Comparison of ENCODE assay signal across 22 cellular contexts in the genomic region with DNA sequence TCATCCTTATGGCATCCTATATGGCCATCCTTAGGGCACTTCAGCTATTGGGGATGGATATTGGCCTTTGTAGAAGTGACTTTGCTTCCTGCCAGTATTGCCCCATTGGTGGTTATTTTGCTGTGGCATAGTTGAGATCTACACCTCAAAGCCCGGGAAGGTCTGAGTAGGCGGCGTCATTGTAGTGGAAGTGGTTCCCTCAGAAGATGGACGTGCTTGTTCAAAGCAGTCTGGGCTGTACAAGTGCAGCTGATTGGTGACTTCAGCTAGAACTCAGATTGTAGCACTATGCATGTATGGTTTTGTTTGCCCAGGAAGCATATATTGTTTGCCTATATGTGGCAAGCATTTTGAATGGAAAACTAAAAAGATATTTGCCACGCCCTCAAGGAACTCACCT.
DNase-seq lines count a peak whose midpoint lies in the region; ATAC-seq and TF ChIP-seq lines count a peak whose summit lies in the region.
"Had no signal": no experiment of that assay in that cellular context is flagged by ENCODE, and none has a peak within 500 bp of the region (broad histone marks: within the 10 kb centered on the region; RNA-seq: fewer than 3 reads in every experiment).

No MANE protein-coding gene starts in this region.

- H3K27me3 Mint-ChIP-seq in activated CD4-positive, alpha-beta memory T cell treated with anti-CD3 and anti-CD28 coated beads for 36 hours: no peaks in the 10 kb centered on the region
- no peaks in the 10 kb centered on the region for H3K27me3 Mint-ChIP-seq in activated CD4-positive, alpha-beta memory T cell treated with anti-CD3 and anti-CD28 coated beads, Interleukin-2, amount 10 ng/mL, durations not matched to agents 7 days and 5 days
- H3K27me3 Mint-ChIP-seq in CD4-positive, alpha-beta T cell: no peaks in the 10 kb centered on the region
- H3K27me3 Mint-ChIP-seq: IgD-negative memory B cell had no signal

- H3F3A ChIP-seq in PC-3 (ENCODE audit: low read length, unreplicated experiment): no peaks in the 10 kb centered on the region

- no peaks in the 10 kb centered on the region for H4K20me1 ChIP-seq in PC-3 (ENCODE audit: low read length)

- POLR2A ChIA-PET in activated CD4-positive, alpha-beta memory T cell treated with anti-CD3 and anti-CD28 coated beads for 36 hours (lab: Charles Lee): no interaction called here
- POLR2A ChIA-PET in activated CD4-positive, alpha-beta memory T cell treated with anti-CD3 and anti-CD28 coated beads, Interleukin-2, amount 10 ng/mL, durations not matched to agents 7 days and 5 days (lab: Charles Lee): no interaction called here
- POLR2A ChIA-PET in CD4-positive, alpha-beta T cell (lab: Charles Lee): no interaction called here
- POLR2A ChIA-PET in PC-3 (lab: Charles Lee; ENCODE audit: unreplicated experiment): no interaction called here

- DNase-seq in activated CD4-positive, alpha-beta memory T cell treated with anti-CD3 and anti-CD28 coated beads for 36 hours: peak; percentile 27
- DNase-seq in activated CD4-positive, alpha-beta memory T cell treated with anti-CD3 and anti-CD28 coated beads, Interleukin-2, amount 10 ng/mL, durations not matched to agents 7 days and 5 days: no peak
- no peak for DNase-seq in CD4-positive, alpha-beta T cell
- DNase-seq in PC-3 (peak; percentile 15), psoas muscle (no peak), NCI-H524 treated with DMSO at 0.1 percent for 48 hours (lab: John Stamatoyannopoulos, UW) (no peak), HUDEP-2 (lab: John Stamatoyannopoulos, UW; ENCODE audit: unreplicated experiment in 76 of 76) (no peak), COLO829 (ENCODE audit: low spot score) (no peak)
- DNase-seq: COR-L47, DMS53, GOT3, NCI-H1092, NCI-H1417 treated with DMSO at 0.1 percent for 48 hours, NCI-H1694 treated with DMSO at 0.1 percent for 48 hours, NCI-H2081, NCI-H2227 treated with DMSO at 0.1 percent for 48 hours, NCI-H69, Peyer's patch, SHP77 treated with DMSO at 0.1 percent for 48 hours had no signal

- no peaks in the 10 kb centered on the region for H3K79me2 ChIP-seq in PC-3 (ENCODE audit: low read length)

- peaks cover 14% of the 10 kb centered on the region for H3K4me1 ChIP-seq in PC-3 (ENCODE audit: insufficient read depth, low read length)
- H3K4me1 ChIP-seq in psoas muscle: peaks cover 41% of the 10 kb centered on the region

- no peaks in the 10 kb centered on the region for H3K9me3 Mint-ChIP-seq in activated CD4-positive, alpha-beta memory T cell treated with anti-CD3 and anti-CD28 coated beads for 36 hours
- H3K9me3 Mint-ChIP-seq in activated CD4-positive, alpha-beta memory T cell treated with anti-CD3 and anti-CD28 coated beads, Interleukin-2, amount 10 ng/mL, durations not matched to agents 7 days and 5 days: no peaks in the 10 kb centered on the region
- no peaks in the 10 kb centered on the region for H3K9me3 Mint-ChIP-seq in CD4-positive, alpha-beta T cell
- H3K9me3 Mint-ChIP-seq: IgD-negative memory B cell had no signal

- H3K36me3 ChIP-seq in PC-3 (ENCODE audit: low read depth, low read length) (no peaks in the 10 kb centered on the region), psoas muscle (ENCODE audit: insufficient read depth in 1 of 2, low read depth in 1 of 2) (peaks cover 0 to 18% of the 10 kb centered on the region in 2 donors)

- intact Hi-C loops in activated CD4-positive, alpha-beta memory T cell treated with anti-CD3 and anti-CD28 coated beads for 36 hours (cut with micrococcal nuclease): no loop called here
- intact Hi-C loops in CD4-positive, alpha-beta T cell (cut with DNase I, micrococcal nuclease): no loop called here
- intact Hi-C loops in PC-3 (cut with micrococcal nuclease): no loop called here
- intact Hi-C loops in psoas muscle (cut with DNase I): no loop called here

- no peak overlapping the region for H3K4me2 ChIP-seq in PC-3 (ENCODE audit: low read length)

- ATAC-seq in CD4-positive, alpha-beta T cell (ENCODE audit: poor library complexity): no peak
- ATAC-seq in PC-3 (no peak), psoas muscle (no peak)

- TF ChIP-seq CTCF in CD4-positive, alpha-beta T cell (IDR thresholded peaks at IDR 0.05): no peak
- no peak for TF ChIP-seq CTCF in PC-3 (conservative IDR thresholded peaks at IDR 0.05; ENCODE audit: low read depth, low read length)
- no peak for TF ChIP-seq CTCF in psoas muscle (IDR thresholded peaks at IDR 0.05)

- H3K9me2 ChIP-seq in PC-3 (replicated peaks; ENCODE audit: low read length): no peaks in the 10 kb centered on the region

- no peaks in the 10 kb centered on the region for H3K27me3 ChIP-seq in CD4-positive, alpha-beta T cell (ENCODE audit: control insufficient read depth, insufficient read depth, low read length)
- no peaks in the 10 kb centered on the region for H3K27me3 ChIP-seq in PC-3 (ENCODE audit: low read length)
- H3K27me3 ChIP-seq in psoas muscle (ENCODE audit: insufficient read depth in 3 of 3, low read length in 2 of 3): no peaks in the 10 kb centered on the region
- H3K27me3 ChIP-seq: Peyer's patch had no signal

- WGBS in psoas muscle, 3 donors: 97% methylated on average over 5 of the region's 5 CpGs

- CTCF ChIA-PET in activated CD4-positive, alpha-beta memory T cell treated with anti-CD3 and anti-CD28 coated beads for 36 hours (lab: Charles Lee): no interaction called here
- CTCF ChIA-PET in activated CD4-positive, alpha-beta memory T cell treated with anti-CD3 and anti-CD28 coated beads, Interleukin-2, amount 10 ng/mL, durations not matched to agents 7 days and 5 days (lab: Charles Lee): no interaction called here
- CTCF ChIA-PET in CD4-positive, alpha-beta T cell (lab: Charles Lee): no interaction called here
- CTCF ChIA-PET in PC-3 (lab: Charles Lee): no interaction called here

- no peak overlapping the region for H3K4me3 Mint-ChIP-seq in activated CD4-positive, alpha-beta memory T cell treated with anti-CD3 and anti-CD28 coated beads for 36 hours
- no peak overlapping the region for H3K4me3 Mint-ChIP-seq in activated CD4-positive, alpha-beta memory T cell treated with anti-CD3 and anti-CD28 coated beads, Interleukin-2, amount 10 ng/mL, durations not matched to agents 7 days and 5 days
- no peak overlapping the region for H3K4me3 Mint-ChIP-seq in CD4-positive, alpha-beta T cell
- H3K4me3 Mint-ChIP-seq: IgD-negative memory B cell had no signal

- peaks cover 19% of the 10 kb centered on the region for H3K36me3 Mint-ChIP-seq in activated CD4-positive, alpha-beta memory T cell treated with anti-CD3 and anti-CD28 coated beads for 36 hours
- H3K36me3 Mint-ChIP-seq in activated CD4-positive, alpha-beta memory T cell treated with anti-CD3 and anti-CD28 coated beads, Interleukin-2, amount 10 ng/mL, durations not matched to agents 7 days and 5 days (ENCODE audit: low read depth): peaks cover 29% of the 10 kb centered on the region
- H3K36me3 Mint-ChIP-seq in CD4-positive, alpha-beta T cell (ENCODE audit: low read depth): peaks cover 77% of the 10 kb centered on the region

- H3K4me3 ChIP-seq in PC-3 (ENCODE audit: low read length) (no peak overlapping the region), psoas muscle (no peak overlapping the region)
- H3K4me3 ChIP-seq: HAP-1, Peyer's patch had no signal

- BruUV-seq in PC-3 (replicated peaks; lab: Mats Ljungman, UMichigan): no TSS peak

- no peaks in the 10 kb centered on the region for H3K9me3 ChIP-seq in CD4-positive, alpha-beta T cell (ENCODE audit: control insufficient read depth, low read length)
- H3K9me3 ChIP-seq in PC-3 (ENCODE audit: low read length) (no peaks in the 10 kb centered on the region), psoas muscle (no peaks in the 10 kb centered on the region)
- H3K9me3 ChIP-seq: HAP-1, Peyer's patch had no signal

- H2AFZ ChIP-seq in PC-3 (ENCODE audit: low read length): no peak overlapping the region

- H3K27ac ChIP-seq in CD4-positive, alpha-beta T cell (ENCODE audit: low read depth, low read length): no peak overlapping the region
- H3K27ac ChIP-seq in PC-3 (ENCODE audit: low read length) (no peak overlapping the region), psoas muscle (peak overlapping the region; percentile 91)
- H3K27ac ChIP-seq: KMS-11, Peyer's patch had no signal

- H3K9ac ChIP-seq in PC-3 (ENCODE audit: low read length): no peak overlapping the region
- H3K9ac ChIP-seq: KMS-11 had no signal

- no peak overlapping the region for H3K27ac Mint-ChIP-seq in activated CD4-positive, alpha-beta memory T cell treated with anti-CD3 and anti-CD28 coated beads for 36 hours
- no peak overlapping the region for H3K27ac Mint-ChIP-seq in activated CD4-positive, alpha-beta memory T cell treated with anti-CD3 and anti-CD28 coated beads, Interleukin-2, amount 10 ng/mL, durations not matched to agents 7 days and 5 days
- peak overlapping the region; percentile 50 for H3K27ac Mint-ChIP-seq in CD4-positive, alpha-beta T cell
- H3K27ac Mint-ChIP-seq: IgD-negative memory B cell had no signal

- peaks cover 28% of the 10 kb centered on the region for H3K4me1 Mint-ChIP-seq in activated CD4-positive, alpha-beta memory T cell treated with anti-CD3 and anti-CD28 coated beads for 36 hours (ENCODE audit: low read depth)
- H3K4me1 Mint-ChIP-seq in activated CD4-positive, alpha-beta memory T cell treated with anti-CD3 and anti-CD28 coated beads, Interleukin-2, amount 10 ng/mL, durations not matched to agents 7 days and 5 days: peaks cover 6% of the 10 kb centered on the region
- H3K4me1 Mint-ChIP-seq in CD4-positive, alpha-beta T cell (ENCODE audit: low read depth): peaks cover 76% of the 10 kb centered on the region

Comparison
In these comparisons a context has a peak if more than half of its experiments do, and no peak if none do; other contexts are left out.
1. DNase-seq: peak in activated CD4-positive, alpha-beta memory T cell treated with anti-CD3 and anti-CD28 coated beads for 36 hours (single experiment) and PC-3 (single experiment); none in activated CD4-positive, alpha-beta memory T cell treated with anti-CD3 and anti-CD28 coated beads, Interleukin-2, amount 10 ng/mL, durations not matched to agents 7 days and 5 days (single experiment), CD4-positive, alpha-beta T cell (0 of 10), psoas muscle (0 of 2), NCI-H524 treated with DMSO at 0.1 percent for 48 hours (single experiment), HUDEP-2 (0 of 76) and COLO829 (single experiment).